Comparison of ENCODE assay signal across 9 cellular contexts in the genomic region with DNA sequence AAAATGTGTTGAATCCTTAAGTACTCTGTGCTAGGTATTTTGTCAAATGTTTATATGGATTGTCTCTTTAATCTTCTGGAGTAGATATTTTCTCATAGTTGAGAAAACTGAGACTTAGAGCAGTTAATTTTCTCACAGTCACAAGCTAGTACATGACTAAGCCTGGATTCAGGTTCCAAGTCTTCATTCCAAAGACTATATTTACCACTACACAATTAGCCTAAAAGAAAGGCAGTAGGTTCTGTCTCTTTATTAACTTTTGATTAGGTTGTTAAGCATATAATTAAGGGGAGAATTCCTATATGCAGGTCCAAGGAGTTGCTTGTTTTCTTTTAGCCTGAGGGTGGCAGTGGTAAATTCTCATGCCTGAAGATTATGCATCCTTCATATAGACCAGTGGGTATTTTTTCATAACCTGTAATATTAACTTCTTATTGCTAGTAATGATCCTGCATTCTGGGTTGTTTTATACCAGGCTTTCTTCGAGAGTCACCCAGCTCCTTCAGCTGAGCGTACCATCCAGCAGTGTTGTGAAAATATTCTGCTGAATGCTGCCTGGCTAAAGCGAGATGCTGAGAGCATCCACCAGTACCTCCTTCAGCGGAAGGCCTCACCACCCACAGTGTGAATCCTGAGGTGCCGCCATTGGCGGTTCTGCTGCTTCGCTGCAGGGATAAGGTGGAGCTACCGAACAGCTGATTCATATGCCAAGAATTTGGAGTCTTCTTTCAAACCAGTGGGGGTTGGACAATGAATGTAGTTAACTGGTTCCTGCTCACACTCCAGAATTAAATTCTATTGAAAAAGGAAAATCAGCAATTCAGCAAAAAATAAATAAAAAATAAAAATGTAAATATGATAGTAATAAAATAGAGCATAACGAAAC. TPM values are rescaled to one million over a fixed set of nuclear protein-coding genes. Genes with fewer than 3 reads are reported as not detected.
DNase-seq lines count a peak whose midpoint lies in the region; ATAC-seq and TF ChIP-seq lines count a peak whose summit lies in the region.
"Had no signal": no experiment of that assay in that cellular context is flagged by ENCODE, and none has a peak within 500 bp of the region (broad histone marks: within the 10 kb centered on the region; RNA-seq: fewer than 3 reads in every experiment).

No MANE protein-coding gene starts in this region.

- no peak overlapping the region for H3K4me3 ChIP-seq in esophagus squamous epithelium

- WGBS in esophagus squamous epithelium, 2 donors, result 35 to 47% methylated on average over 4 to 9 of the region's 9 CpGs

- peaks cover 0 to 82% (median 21%) of the 10 kb centered on the region in 3 donors for H3K36me3 ChIP-seq in esophagus squamous epithelium

- TF ChIP-seq POLR2A in esophagus squamous epithelium (IDR thresholded peaks at IDR 0.05), result no peak

- ATAC-seq in HG02588 (IDR thresholded peaks at IDR 0.05; ENCODE audit: unreplicated experiment), result no peak

- no peaks in the 10 kb centered on the region for H3K9me3 ChIP-seq in esophagus squamous epithelium

- H3K27ac ChIP-seq in esophagus squamous epithelium, result peak overlapping the region; percentile 39 to 53 (median 48)

- DNase-seq in ELF-1 (ENCODE audit: low read depth, low spot score) (peak; percentile 82), RKO (ENCODE audit: low spot score) (peak; percentile 45), esophagus squamous epithelium (lab: John Stamatoyannopoulos, UW) (no peak), occipital lobe (lab: John Stamatoyannopoulos, UW) (peak; percentile 42), OCI-M2 (lab: John Stamatoyannopoulos, UW; ENCODE audit: unreplicated experiment) (no peak), GM10266 (ENCODE audit: extremely low spot score) (no peak), pons (ENCODE audit: low spot score) (no peak)
- DNase-seq: naive B cell had no signal

- no peak for TF ChIP-seq CTCF in esophagus squamous epithelium (IDR thresholded peaks at IDR 0.05)
- TF ChIP-seq CTCF in GM10266 (IDR thresholded peaks at IDR 0.05; ENCODE audit: control insufficient read depth, insufficient read depth, low read depth, missing control alignments), result no peak

- intact Hi-C loops in esophagus squamous epithelium (cut with DNase I), result no loop called here

- peaks cover 6 to 41% (median 20%) of the 10 kb centered on the region in 3 donors for H3K4me1 ChIP-seq in esophagus squamous epithelium

- H3K27me3 ChIP-seq in esophagus squamous epithelium, result no peaks in the 10 kb centered on the region

RNA-seq across cellular contexts. Expression of a gene that starts 28.2 kb away (rescaled TPM):
- total RNA-seq in esophagus squamous epithelium (100 to 1,000 TPM; 148 to 233 (median 186) TPM), occipital lobe (163 TPM)

Comparison
In these comparisons a context has a peak if more than half of its experiments do, and no peak if none do; other contexts are left out.
1. DNase-seq: peak in ELF-1 (single experiment), RKO (single experiment) and occipital lobe (single experiment); none in esophagus squamous epithelium (single experiment), OCI-M2 (single experiment), GM10266 (single experiment) and pons (single experiment).